In the genomic region with DNA sequence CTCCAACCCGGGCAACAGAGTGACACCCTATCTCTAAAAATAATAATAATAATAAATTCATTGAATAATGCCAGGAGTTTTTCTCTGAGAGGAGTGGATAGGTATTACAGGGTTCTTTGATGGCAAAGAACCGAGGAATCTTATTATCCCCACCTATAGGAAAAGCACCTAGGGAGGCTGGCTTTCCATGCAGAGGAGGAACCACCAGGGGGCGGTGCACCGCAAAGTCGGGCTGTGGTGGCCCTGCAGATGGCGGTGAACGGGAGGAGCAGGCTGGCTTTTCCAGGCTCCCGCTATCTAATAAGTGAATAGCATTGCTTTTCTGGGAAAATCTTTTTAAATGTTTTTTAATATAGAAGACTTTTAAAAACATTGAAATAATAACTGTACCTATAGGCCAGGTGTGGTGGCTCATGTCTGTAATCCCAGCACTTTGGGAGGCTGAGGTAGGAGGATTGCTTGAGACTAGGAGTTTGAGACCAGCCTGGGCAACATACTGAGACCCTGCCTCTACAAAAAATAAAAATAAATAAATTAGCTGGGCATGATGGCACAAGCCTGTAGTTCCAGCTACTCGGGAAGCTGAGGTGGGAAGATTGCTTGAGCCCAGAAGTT, we compare ENCODE assay signal across 7 cellular contexts.
A peak's percentile ranks its signal among the peaks of the same experiment; 100 is the strongest.
DNase-seq lines count a peak whose midpoint lies in the region; ATAC-seq and TF ChIP-seq lines count a peak whose summit lies in the region.

No MANE protein-coding gene starts in this region.

- H3K27me3 ChIP-seq in ascending aorta = no peaks in the 10 kb centered on the region
- no peaks in the 10 kb centered on the region for H3K27me3 ChIP-seq in lung (ENCODE audit: control insufficient read depth, insufficient read depth)

- H3K27ac ChIP-seq in ascending aorta (no peak overlapping the region), lung (ENCODE audit: low read depth in 1 of 2, low read length in 1 of 2) (no peak overlapping the region)

- DNase-seq in GM10266 (ENCODE audit: extremely low spot score) (peak; percentile 31), NB4 (ENCODE audit: low read depth) (peak; percentile 43), ascending aorta (ENCODE audit: low spot score in 2 of 2) (no peak), lung (ENCODE audit: low spot score) (no peak), middle frontal gyrus (ENCODE audit: extremely low spot score, low spot score) (no peak), HCEC 1CT (no peak)

- TF ChIP-seq POLR2A in NB4 (IDR thresholded peaks at IDR 0.05; ENCODE audit: extremely low read depth, insufficient read length) = no peak

- H3K4me1 ChIP-seq in ascending aorta = no peaks in the 10 kb centered on the region
- H3K4me1 ChIP-seq in lung (ENCODE audit: control insufficient read depth in 2 of 2, insufficient read depth in 2 of 2, low read length in 2 of 2) = no peaks in the 10 kb centered on the region

- H3K9me3 ChIP-seq in ascending aorta (no peaks in the 10 kb centered on the region), lung (ENCODE audit: control insufficient read depth in 2 of 2, insufficient read depth in 1 of 2, low read length in 1 of 2) (peaks cover 1 to 4% of the 10 kb centered on the region in 2 donors)

- TF ChIP-seq CTCF in GM10266 (IDR thresholded peaks at IDR 0.05; ENCODE audit: control insufficient read depth, insufficient read depth, low read depth, missing control alignments) (peak; percentile 78), NB4 (IDR thresholded peaks at IDR 0.05; ENCODE audit: low read depth, low read length) (peak; percentile 86), ascending aorta (IDR thresholded peaks at IDR 0.05) (peak in 2 of 3 experiments; percentile 13 to 38), lung (IDR thresholded peaks at IDR 0.05; ENCODE audit: control extremely low read depth, extremely low read depth) (peak; percentile 16)

- 58 to 64% methylated on average over 9 of the region's 9 CpGs for WGBS in lung, 2 donors

- no peak overlapping the region for H3K4me3 ChIP-seq in NB4 (ENCODE audit: low read depth, low read length)
- H3K4me3 ChIP-seq in ascending aorta = no peak overlapping the region
- H3K4me3 ChIP-seq in lung = no peak overlapping the region

- ATAC-seq in GM21529 (IDR thresholded peaks at IDR 0.05; ENCODE audit: unreplicated experiment) (peak; percentile 95), lung (ENCODE audit: insufficient read depth, low FRiP score) (no peak)

- intact Hi-C loops in ascending aorta (cut with DNase I) = no loop called here

- no peaks in the 10 kb centered on the region for H3K36me3 ChIP-seq in ascending aorta
- H3K36me3 ChIP-seq in lung (ENCODE audit: control insufficient read depth in 2 of 2, insufficient read depth in 2 of 2, low read length in 2 of 2) = no peaks in the 10 kb centered on the region

Comparison
In these comparisons a context has a peak if more than half of its experiments do, and no peak if none do; other contexts are left out.
1. DNase-seq: peak in GM10266 (single experiment) and NB4 (single experiment); none in ascending aorta (0 of 2), lung (single experiment), middle frontal gyrus (single experiment) and HCEC 1CT (single experiment).
2. CTCF ChIP-seq: peak in every context shown above with its lines; median percentile 86 in NB4; 78 in GM10266; 26 in ascending aorta; 16 in lung.